In genomic region chr2:62568983-62569837, GRCh38 we compare ENCODE assay signal across 13 cellular contexts.
DNase-seq lines count a peak whose midpoint lies in the region; ATAC-seq and TF ChIP-seq lines count a peak whose summit lies in the region.
"Had no signal": no experiment of that assay in that cellular context is flagged by ENCODE, and none has a peak within 500 bp of the region (broad histone marks: within the 10 kb centered on the region; RNA-seq: fewer than 3 reads in every experiment).

No MANE protein-coding gene starts in this region.

- H3K4me1 ChIP-seq in lower lobe of right lung: peaks cover 19% of the 10 kb centered on the region

- H3K27me3 Mint-ChIP-seq in Calu3 (ENCODE audit: unreplicated experiment): no peaks in the 10 kb centered on the region
- H3K27me3 Mint-ChIP-seq in activated CD4-positive, alpha-beta memory T cell treated with anti-CD3 and anti-CD28 coated beads, Interleukin-2, amount 10 ng/mL, durations not matched to agents 7 days and 5 days: peaks cover 37% of the 10 kb centered on the region

- no peak for TF ChIP-seq CTCF in Calu3 (IDR thresholded peaks at IDR 0.05; ENCODE audit: unreplicated experiment)
- no peak for TF ChIP-seq CTCF in lower lobe of right lung (IDR thresholded peaks at IDR 0.05)
- TF ChIP-seq CTCF in GM13976 (IDR thresholded peaks at IDR 0.05; ENCODE audit: borderline replicate concordance, control extremely low read depth, extremely low read depth, insufficient read depth, missing control alignments): no peak

- in situ Hi-C loops in T47D (cut with HindIII; ENCODE audit: low pct_unique_long_range_greater_than_20kb, low sequenced_read_pairs): no loop called here
- in situ Hi-C loops in GM13976 (cut with MboI; ENCODE audit: low sequenced_read_pairs, unreplicated experiment): no loop called here

- H3K27me3 ChIP-seq in lower lobe of right lung (ENCODE audit: low read depth): peaks cover 10% of the 10 kb centered on the region
- H3K27me3 ChIP-seq: ovary had no signal

- no peak overlapping the region for H3K27ac ChIP-seq in lower lobe of right lung
- H3K27ac ChIP-seq: ovary had no signal

- POLR2A ChIA-PET in activated CD4-positive, alpha-beta memory T cell treated with anti-CD3 and anti-CD28 coated beads, Interleukin-2, amount 10 ng/mL, durations not matched to agents 7 days and 5 days (lab: Charles Lee): no interaction called here

- H3K4me3 Mint-ChIP-seq in Calu3 (ENCODE audit: low read depth, unreplicated experiment): peak overlapping the region; percentile 70
- no peak overlapping the region for H3K4me3 Mint-ChIP-seq in activated CD4-positive, alpha-beta memory T cell treated with anti-CD3 and anti-CD28 coated beads, Interleukin-2, amount 10 ng/mL, durations not matched to agents 7 days and 5 days
- H3K4me3 Mint-ChIP-seq: brain had no signal

- no peaks in the 10 kb centered on the region for H3K9me3 Mint-ChIP-seq in Calu3 (ENCODE audit: low read depth, unreplicated experiment)
- no peaks in the 10 kb centered on the region for H3K9me3 Mint-ChIP-seq in activated CD4-positive, alpha-beta memory T cell treated with anti-CD3 and anti-CD28 coated beads, Interleukin-2, amount 10 ng/mL, durations not matched to agents 7 days and 5 days
- H3K9me3 Mint-ChIP-seq: brain had no signal

- CTCF ChIA-PET in Calu3 (lab: Charles Lee): interaction anchor here (0.6 to 2.1 kb wide), 3 partner anchors 9 to 136 kb away, joined by 3 to 10 read pairs (median 5); partner anchors contain the start of gene EHBP1
- CTCF ChIA-PET in activated CD4-positive, alpha-beta memory T cell treated with anti-CD3 and anti-CD28 coated beads, Interleukin-2, amount 10 ng/mL, durations not matched to agents 7 days and 5 days (lab: Charles Lee): no interaction called here

- peak; percentile 54 to 67 for ATAC-seq in lower lobe of right lung

- DNase-seq in Calu3: peak; percentile 6
- DNase-seq in NCI-H1417 treated with DMSO at 0.1 percent for 48 hours (lab: John Stamatoyannopoulos, UW): peak; percentile 2
- DNase-seq in T47D (ENCODE audit: low read depth in 1 of 2, low spot score in 1 of 2): peak; percentile 2 to 8
- no peak for DNase-seq in lower lobe of right lung
- no peak for DNase-seq in activated CD4-positive, alpha-beta memory T cell treated with anti-CD3 and anti-CD28 coated beads, Interleukin-2, amount 10 ng/mL, durations not matched to agents 7 days and 5 days
- no peak for DNase-seq in stimulated activated CD4-positive, alpha-beta T cell treated with anti-CD3 and anti-CD28 coated beads, Interleukin-4, amount 100 ng/mL, for 1 hour
- DNase-seq in GM13976 (ENCODE audit: low spot score): no peak
- no peak for DNase-seq in stimulated activated CD4-positive, alpha-beta T cell treated with anti-CD3 and anti-CD28 coated beads, Interleukin-15, amount 100 ng/mL, for 24 hours
- DNase-seq: activated effector memory CD4-positive, alpha-beta T cell treated with anti-CD3 and anti-CD28 coated beads, Interleukin-2, amount 50 U/mL, for 16 hours; AML-193; ovary; Right ventricle myocardium superior had no signal

- peaks cover 48% of the 10 kb centered on the region for H3K4me1 Mint-ChIP-seq in Calu3 (ENCODE audit: low read depth, unreplicated experiment)
- no peaks in the 10 kb centered on the region for H3K4me1 Mint-ChIP-seq in activated CD4-positive, alpha-beta memory T cell treated with anti-CD3 and anti-CD28 coated beads, Interleukin-2, amount 10 ng/mL, durations not matched to agents 7 days and 5 days

- intact Hi-C loops in Calu3 (cut with micrococcal nuclease; ENCODE audit: unreplicated experiment): no loop called here
- intact Hi-C loops in lower lobe of right lung (cut with DNase I): no loop called here

- no peaks in the 10 kb centered on the region for H3K9me3 ChIP-seq in lower lobe of right lung
- H3K9me3 ChIP-seq: ovary had no signal

- H3K27ac Mint-ChIP-seq in Calu3 (ENCODE audit: unreplicated experiment): peak overlapping the region; percentile 70
- H3K27ac Mint-ChIP-seq in activated CD4-positive, alpha-beta memory T cell treated with anti-CD3 and anti-CD28 coated beads, Interleukin-2, amount 10 ng/mL, durations not matched to agents 7 days and 5 days: no peak overlapping the region
- H3K27ac Mint-ChIP-seq: brain had no signal

- no TSS peak for BruUV-seq in Calu3 (replicated peaks; lab: Mats Ljungman, UMichigan)

- H3K36me3 Mint-ChIP-seq in Calu3 (ENCODE audit: insufficient read depth, unreplicated experiment): peaks cover 7% of the 10 kb centered on the region
- H3K36me3 Mint-ChIP-seq in activated CD4-positive, alpha-beta memory T cell treated with anti-CD3 and anti-CD28 coated beads, Interleukin-2, amount 10 ng/mL, durations not matched to agents 7 days and 5 days (ENCODE audit: low read depth): no peaks in the 10 kb centered on the region
- H3K36me3 Mint-ChIP-seq: brain had no signal

- H3K36me3 ChIP-seq in lower lobe of right lung: no peaks in the 10 kb centered on the region
- H3K36me3 ChIP-seq: ovary had no signal

- no peak overlapping the region for H3K4me3 ChIP-seq in lower lobe of right lung
- H3K4me3 ChIP-seq: ovary had no signal

Comparison
In these comparisons a context has a peak if more than half of its experiments do, and no peak if none do; other contexts are left out.
1. DNase-seq: peak in Calu3 (single experiment), NCI-H1417 treated with DMSO at 0.1 percent for 48 hours (single experiment) and T47D (2 of 2); none in lower lobe of right lung (single experiment), activated CD4-positive, alpha-beta memory T cell treated with anti-CD3 and anti-CD28 coated beads, Interleukin-2, amount 10 ng/mL, durations not matched to agents 7 days and 5 days (single experiment), stimulated activated CD4-positive, alpha-beta T cell treated with anti-CD3 and anti-CD28 coated beads, Interleukin-4, amount 100 ng/mL, for 1 hour (single experiment), GM13976 (single experiment) and stimulated activated CD4-positive, alpha-beta T cell treated with anti-CD3 and anti-CD28 coated beads, Interleukin-15, amount 100 ng/mL, for 24 hours (single experiment).